Comparison of ENCODE assay signal across 9 cellular contexts in the genomic region with DNA sequence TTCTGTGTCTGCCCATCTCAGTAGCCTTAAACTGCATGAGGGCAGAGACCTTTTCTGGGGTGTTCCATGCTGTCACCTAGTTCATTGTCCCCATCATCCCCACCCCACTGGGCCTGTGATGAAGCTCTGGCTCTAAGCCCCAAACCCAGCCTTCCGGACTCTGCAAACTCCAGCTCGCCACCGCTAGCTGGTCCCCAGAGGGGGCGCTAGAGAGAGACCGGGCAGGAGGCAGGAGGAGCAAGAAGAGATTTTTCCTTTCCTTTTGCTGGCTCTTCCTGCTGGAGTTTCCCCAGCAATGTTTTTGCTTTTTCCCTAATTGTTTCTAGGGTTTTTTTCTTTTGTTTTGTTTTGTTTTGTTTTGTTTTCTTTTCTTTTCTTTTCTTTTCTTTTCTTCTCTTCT.
DNase-seq lines count a peak whose midpoint lies in the region; ATAC-seq, FAIRE-seq and TF ChIP-seq lines count a peak whose summit lies in the region.
"Had no signal": no experiment of that assay in that cellular context is flagged by ENCODE, and none has a peak within 500 bp of the region (broad histone marks: within the 10 kb centered on the region; RNA-seq: fewer than 3 reads in every experiment).

No MANE protein-coding gene starts in this region.

- intact Hi-C loops in Caco-2 (cut with micrococcal nuclease; ENCODE audit: unreplicated experiment) (no loop called here), esophagus muscularis mucosa (cut with DNase I) (no loop called here)

- H3K9me3 Mint-ChIP-seq in Caco-2 (ENCODE audit: unreplicated experiment), result no peaks in the 10 kb centered on the region

- no peaks in the 10 kb centered on the region for H3K27me3 ChIP-seq in Caco-2 (replicated peaks; ENCODE audit: control insufficient read depth, insufficient read depth, low read length)
- H3K27me3 ChIP-seq in SU-DHL-6 (ENCODE audit: low read length), result no peaks in the 10 kb centered on the region
- H3K27me3 ChIP-seq in esophagus muscularis mucosa, result no peaks in the 10 kb centered on the region

- BruUV-seq in Caco-2 (replicated peaks; lab: Mats Ljungman, UMichigan), result no TSS peak

- no peak for ATAC-seq in GM19395 (IDR thresholded peaks at IDR 0.05; ENCODE audit: unreplicated experiment)

- H3K9me3 ChIP-seq in Caco-2 (no peaks in the 10 kb centered on the region), SU-DHL-6 (ENCODE audit: insufficient read depth, low read length) (no peaks in the 10 kb centered on the region), esophagus muscularis mucosa (no peaks in the 10 kb centered on the region)

- H3K36me3 ChIP-seq in Caco-2 (ENCODE audit: control insufficient read depth, insufficient read depth, low read length) (no peaks in the 10 kb centered on the region), SU-DHL-6 (ENCODE audit: low read length) (no peaks in the 10 kb centered on the region), esophagus muscularis mucosa (no peaks in the 10 kb centered on the region)

- TF ChIP-seq CTCF in Caco-2 (IDR thresholded peaks at IDR 0.05; ENCODE audit: insufficient read depth in 1 of 2, low read depth in 1 of 2, low read length in 1 of 2, severe bottlenecking in 1 of 2, unreplicated experiment in 1 of 2), result peak; percentile 40 to 53
- peak; percentile 24 for TF ChIP-seq CTCF in SU-DHL-6 (IDR thresholded peaks at IDR 0.05; ENCODE audit: insufficient read depth, low read length, poor library complexity, severe bottlenecking)
- peak in 1 of 3 experiments; percentile 11 for TF ChIP-seq CTCF in esophagus muscularis mucosa (IDR thresholded peaks at IDR 0.05)

- TF ChIP-seq POLR2A in H54 (IDR thresholded peaks at IDR 0.05; ENCODE audit: low read depth, low read length) (no peak), esophagus muscularis mucosa (IDR thresholded peaks at IDR 0.05; ENCODE audit: low read depth) (no peak), GM12891 (IDR thresholded peaks at IDR 0.05; ENCODE audit: low read depth, low read length) (no peak)

- H3K27me3 Mint-ChIP-seq in Caco-2 (ENCODE audit: insufficient read depth, unreplicated experiment), result peaks cover 12% of the 10 kb centered on the region

- H3K4me1 ChIP-seq in Caco-2 (no peaks in the 10 kb centered on the region), esophagus muscularis mucosa (peaks cover 0 to 9% (median 6%) of the 10 kb centered on the region in 4 donors)

- no peak for TF ChIP-seq EP300 in esophagus muscularis mucosa (IDR thresholded peaks at IDR 0.05)

- H3K27ac ChIP-seq in SU-DHL-6 (ENCODE audit: low read depth, low read length) (no peak overlapping the region), esophagus muscularis mucosa (replicated peaks in 1 of 4) (no peak overlapping the region)

- no peaks in the 10 kb centered on the region for H3F3A ChIP-seq in SU-DHL-6 (ENCODE audit: insufficient read depth)

- no peak overlapping the region for H2AFZ ChIP-seq in SU-DHL-6 (ENCODE audit: low read depth, low read length, severe bottlenecking)

- H3K36me3 Mint-ChIP-seq in Caco-2 (ENCODE audit: insufficient read depth, unreplicated experiment), result no peaks in the 10 kb centered on the region

- H3K9ac ChIP-seq in SU-DHL-6 (ENCODE audit: low read length), result no peak overlapping the region

- no peaks in the 10 kb centered on the region for H3K79me2 ChIP-seq in SU-DHL-6 (ENCODE audit: insufficient read depth, low read length)

- POLR2A ChIA-PET in Caco-2 (lab: Charles Lee), result no interaction called here

- no peaks in the 10 kb centered on the region for H3K9me2 ChIP-seq in SU-DHL-6 (replicated peaks; ENCODE audit: insufficient read depth, low read length)

- CTCF ChIA-PET in Caco-2 (lab: Charles Lee), result no interaction called here

- no peaks in the 10 kb centered on the region for H3K4me1 Mint-ChIP-seq in Caco-2 (ENCODE audit: low read depth, unreplicated experiment)

- FAIRE-seq in H54 (lab: Jason Lieb, UNC) (no peak), GM12891 (lab: Jason Lieb, UNC) (no peak)
- FAIRE-seq: GM19239 had no signal

- no peak overlapping the region for H3K4me3 ChIP-seq in Caco-2 (ENCODE audit: low read depth, low read length)
- no peak overlapping the region for H3K4me3 ChIP-seq in SU-DHL-6 (ENCODE audit: insufficient read depth, low read length, poor library complexity, severe bottlenecking)
- H3K4me3 ChIP-seq in esophagus muscularis mucosa, result no peak overlapping the region

- peak in 1 of 2 experiments; percentile 57 for DNase-seq in Caco-2
- peak; percentile 11 for DNase-seq in H54 (ENCODE audit: insufficient read length, low spot score)
- DNase-seq in islet precursor cell, result peak; percentile 71
- DNase-seq in NOMO-1 (lab: John Stamatoyannopoulos, UW; ENCODE audit: unreplicated experiment in 2 of 2), result no peak
- DNase-seq in esophagus muscularis mucosa (ENCODE audit: extremely low spot score), result no peak
- DNase-seq in GM12891 (ENCODE audit: insufficient read length, low spot score), result no peak

- no peak overlapping the region for H3K27ac Mint-ChIP-seq in Caco-2 (ENCODE audit: unreplicated experiment)

- no peak overlapping the region for H3K4me2 ChIP-seq in SU-DHL-6 (ENCODE audit: low read depth, low read length, poor library complexity, severe bottlenecking)

- no peaks in the 10 kb centered on the region for H4K20me1 ChIP-seq in SU-DHL-6 (ENCODE audit: low read depth, low read length)

- WGBS in esophagus muscularis mucosa, result 31% methylated on average over 5 of the region's 5 CpGs

- no peak overlapping the region for H3K4me3 Mint-ChIP-seq in Caco-2 (ENCODE audit: unreplicated experiment)

TF ChIP-seq in GM12891, 5 proteins besides CTCF, POLR2A, EP300 and RAD21:
- no peak for TF ChIP-seq TAF1 (IDR thresholded peaks at IDR 0.05; ENCODE audit: low read depth, low read length)
- TF ChIP-seq POU2F2 (IDR thresholded peaks at IDR 0.05; ENCODE audit: low read depth, low read length), result no peak
- TF ChIP-seq SPI1 (IDR thresholded peaks at IDR 0.05; ENCODE audit: low read depth, low read length), result no peak
- no peak for TF ChIP-seq PAX5 (IDR thresholded peaks at IDR 0.05; ENCODE audit: insufficient read depth, low read length, severe bottlenecking)
- no peak for TF ChIP-seq POLR2AphosphoS5 (IDR thresholded peaks at IDR 0.05; ENCODE audit: low read depth, low read length)

Comparison
In these comparisons a context has a peak if more than half of its experiments do, and no peak if none do; other contexts are left out.
1. DNase-seq: peak in H54 (single experiment) and islet precursor cell (single experiment); none in NOMO-1 (0 of 2), esophagus muscularis mucosa (single experiment) and GM12891 (single experiment).